In the genomic region with DNA sequence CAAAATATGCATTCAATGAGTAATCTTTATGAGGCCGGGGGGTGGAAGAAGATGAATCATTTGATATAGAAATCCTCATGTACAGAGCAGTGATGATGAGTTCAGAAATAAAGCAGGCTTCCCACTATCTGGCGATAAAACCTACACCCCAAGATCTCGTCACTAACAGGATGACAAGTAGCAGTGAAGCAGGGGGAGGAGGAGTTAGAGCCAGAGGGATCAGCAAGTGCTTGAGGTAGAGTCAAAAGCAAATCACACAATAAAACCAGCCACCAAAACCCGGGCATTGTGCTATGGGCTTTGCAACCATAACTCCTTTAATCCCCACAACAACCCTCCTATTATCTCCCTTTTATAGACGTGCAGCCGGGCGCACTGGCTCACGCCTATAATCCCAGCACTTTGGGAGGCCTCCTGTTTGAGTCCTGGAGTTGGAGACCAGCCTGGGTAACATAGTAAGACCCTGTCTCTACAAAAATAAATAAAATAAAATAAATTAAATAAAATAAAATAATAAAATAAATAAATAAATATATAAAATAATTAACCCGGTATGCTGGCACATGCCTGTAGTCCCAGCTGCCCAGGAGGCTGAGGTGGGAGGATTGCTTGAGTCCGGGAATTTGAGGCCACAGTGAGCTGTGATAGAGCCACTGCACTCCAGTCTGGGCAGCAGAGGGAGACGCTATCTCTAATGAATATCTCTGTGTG, we compare ENCODE assay signal across 22 cellular contexts. TPM values are rescaled to one million over a fixed set of nuclear protein-coding genes. Genes with fewer than 3 reads are reported as not detected.
A peak's percentile ranks its signal among the peaks of the same experiment; 100 is the strongest.
DNase-seq lines count a peak whose midpoint lies in the region; ATAC-seq and TF ChIP-seq lines count a peak whose summit lies in the region.
"Had no signal": no experiment of that assay in that cellular context is flagged by ENCODE, and none has a peak within 500 bp of the region (broad histone marks: within the 10 kb centered on the region; RNA-seq: fewer than 3 reads in every experiment).

No MANE protein-coding gene starts in this region.

- H3K27me3 Mint-ChIP-seq in activated naive CD4-positive, alpha-beta T cell treated with anti-CD3 and anti-CD28 coated beads, Interleukin-2, amount 50 U/mL, for 24 hours = no peaks in the 10 kb centered on the region
- H3K27me3 Mint-ChIP-seq: T-helper 17 cell had no signal

- H3K9me3 ChIP-seq in IMR-90 (ENCODE audit: control insufficient read depth, insufficient read depth, low read length) = no peaks in the 10 kb centered on the region
- H3K9me3 ChIP-seq: adrenal gland, left ventricle myocardium inferior, testis had no signal

- H3K9me3 Mint-ChIP-seq in activated naive CD4-positive, alpha-beta T cell treated with anti-CD3 and anti-CD28 coated beads, Interleukin-2, amount 50 U/mL, for 24 hours = no peaks in the 10 kb centered on the region
- H3K9me3 Mint-ChIP-seq: activated T-helper 1 cell treated with anti-CD3 and anti-CD28 coated beads, Interleukin-12 subunit alpha, Interleukin-12 subunit beta, Interleukin-2, Interleukin-4 antibody, amounts not matched to agents 30 ng/mL and 10 ng/mL and 1 ng/mL, durations not matched to agents 14 hours and 24 hours and 36 hours; CD8-positive, alpha-beta memory T cell had no signal

- peaks cover 42% of the 10 kb centered on the region for H3K4me1 Mint-ChIP-seq in activated naive CD4-positive, alpha-beta T cell treated with anti-CD3 and anti-CD28 coated beads, Interleukin-2, amount 50 U/mL, for 24 hours

- in situ Hi-C loops in IMR-90 (cut with MboI; ENCODE audit: low sequenced_read_pairs) (no loop called here), brain microvascular endothelial cell (cut with HindIII; ENCODE audit: low pct_ligation_motif_present, low sequenced_read_pairs) (loop anchor here (25.0 kb wide), 1 partner anchor 159 kb away; no protein-coding TSS in a partner anchor)

- H3K4me1 ChIP-seq in IMR-90 (ENCODE audit: control insufficient read depth, insufficient read depth, low read length) = peaks cover 7% of the 10 kb centered on the region

- H4K8ac ChIP-seq in IMR-90 (ENCODE audit: low read depth in 2 of 2, low read length in 2 of 2) = no peak overlapping the region; a peak in 1 of 4 replicates

- H2BK15ac ChIP-seq in IMR-90 (ENCODE audit: low read depth, low read length) = no peak overlapping the region

- no peak overlapping the region for H3K4me3 Mint-ChIP-seq in activated naive CD4-positive, alpha-beta T cell treated with anti-CD3 and anti-CD28 coated beads, Interleukin-2, amount 50 U/mL, for 24 hours
- H3K4me3 Mint-ChIP-seq: activated T-helper 1 cell treated with anti-CD3 and anti-CD28 coated beads, Interleukin-12 subunit alpha, Interleukin-12 subunit beta, Interleukin-2, Interleukin-4 antibody, amounts not matched to agents 30 ng/mL and 10 ng/mL and 1 ng/mL, durations not matched to agents 14 hours and 24 hours and 36 hours; CD8-positive, alpha-beta memory T cell; T-helper 17 cell had no signal

- peak overlapping the region; percentile 66 for H3K27ac Mint-ChIP-seq in activated naive CD4-positive, alpha-beta T cell treated with anti-CD3 and anti-CD28 coated beads, Interleukin-2, amount 50 U/mL, for 24 hours
- H3K27ac Mint-ChIP-seq: activated T-helper 1 cell treated with anti-CD3 and anti-CD28 coated beads, Interleukin-12 subunit alpha, Interleukin-12 subunit beta, Interleukin-2, Interleukin-4 antibody, amounts not matched to agents 30 ng/mL and 10 ng/mL and 1 ng/mL, durations not matched to agents 14 hours and 24 hours and 36 hours; T-helper 17 cell had no signal

- peak overlapping the region; percentile 46; the same call in 1 of the 2 replicates for H3K14ac ChIP-seq in IMR-90 (replicated peaks; ENCODE audit: low read depth, low read length)

- BruUV-seq in IMR-90 (replicated peaks; lab: Mats Ljungman, UMichigan) = no TSS peak

- no peak for TF ChIP-seq CTCF in IMR-90 (conservative IDR thresholded peaks at IDR 0.05; ENCODE audit: low read depth, low read length)
- no peak for TF ChIP-seq CTCF in brain microvascular endothelial cell (IDR thresholded peaks at IDR 0.05; ENCODE audit: low read depth, low read length, missing control alignments)

- H3K27ac ChIP-seq in IMR-90 (ENCODE audit: insufficient read depth, low read length) = no peak overlapping the region
- no peak overlapping the region for H3K27ac ChIP-seq in brain microvascular endothelial cell
- H3K27ac ChIP-seq: adrenal gland, KMS-11, left ventricle myocardium inferior, testis, VCaP had no signal

- H4K91ac ChIP-seq in IMR-90 (ENCODE audit: insufficient read depth, low read depth, low read length) = no peak overlapping the region

- H2AK5ac ChIP-seq in IMR-90 (ENCODE audit: low read depth, low read length) = no peak overlapping the region

- no peak overlapping the region for H3K9ac ChIP-seq in IMR-90 (ENCODE audit: low read depth, low read length)
- H3K9ac ChIP-seq: KMS-11 had no signal

- H3K23ac ChIP-seq in IMR-90 (ENCODE audit: low read depth, low read length) = 0 out of 2 replicates have a peak overlapping the region, but pooled peaks have one; percentile 48

- no peak overlapping the region for H4K5ac ChIP-seq in IMR-90 (ENCODE audit: low read depth, low read length)

- H2BK5ac ChIP-seq in IMR-90 (ENCODE audit: low read depth, low read length, poor library complexity, severe bottlenecking) = no peak overlapping the region

- ATAC-seq in IMR-90 (ENCODE audit: low read depth) = peak; percentile 4; the same call in 1 of the 2 replicates
- ATAC-seq: T-helper 17 cell had no signal

- TF ChIP-seq RAD21 in IMR-90 (IDR thresholded peaks at IDR 0.05; ENCODE audit: low read length) = no peak

- peaks cover 7% of the 10 kb centered on the region; the same call in 1 of the 2 replicates for H3K36me3 ChIP-seq in IMR-90 (ENCODE audit: control insufficient read depth, insufficient read depth, low read length)
- no peaks in the 10 kb centered on the region for H3K36me3 ChIP-seq in brain microvascular endothelial cell (replicated peaks)
- H3K36me3 ChIP-seq: adrenal gland had no signal

- 93% methylated on average over 2 of the region's 11 CpGs; no CpG with 5 or more reads in 1 of the 2 experiments for WGBS in IMR-90 (ENCODE audit: extremely low coverage in 2 of 2, insufficient read length in 1 of 2), 2 experiments

- CTCF ChIA-PET in IMR-90 (lab: Yijun Ruan, JAX) = no interaction called here

- H3K4me3 ChIP-seq in IMR-90 (ENCODE audit: insufficient read depth, low read depth, low read length) (no peak overlapping the region), brain microvascular endothelial cell (ENCODE audit: low read depth, low read length) (no peak overlapping the region)
- H3K4me3 ChIP-seq: adrenal gland, left ventricle myocardium inferior, testis had no signal

- peak overlapping the region; percentile 75; the same call in 1 of the 2 replicates for H2BK120ac ChIP-seq in IMR-90 (ENCODE audit: low read depth, low read length)

- H4K20me1 ChIP-seq in IMR-90 (ENCODE audit: insufficient read depth, low read length) = no peaks in the 10 kb centered on the region

- H3K79me1 ChIP-seq in IMR-90 (ENCODE audit: low read depth in 1 of 2, low read length in 2 of 2) = no peaks in the 10 kb centered on the region

- H3K4me2 ChIP-seq in IMR-90 (ENCODE audit: low read depth, low read length) = peak overlapping the region; percentile 23; the same call in 1 of the 2 replicates
- H3K4me2 ChIP-seq: KMS-11 had no signal

- H3K4ac ChIP-seq in IMR-90 (ENCODE audit: low read depth, low read length) = 0 out of 2 replicates have a peak overlapping the region, but pooled peaks have one; percentile 29

- no peak overlapping the region for H2AK9ac ChIP-seq in IMR-90 (replicated peaks; ENCODE audit: low read depth, low read length, poor library complexity)

- H3K36me3 Mint-ChIP-seq in activated naive CD4-positive, alpha-beta T cell treated with anti-CD3 and anti-CD28 coated beads, Interleukin-2, amount 50 U/mL, for 24 hours = no peaks in the 10 kb centered on the region

- H2BK20ac ChIP-seq in IMR-90 (ENCODE audit: low read depth, low read length) = no peak overlapping the region

- dilution Hi-C loops in IMR-90 (cut with HindIII; ENCODE audit: low sequenced_read_pairs, unreplicated experiment) = no loop called here

- H2AFZ ChIP-seq in IMR-90 (replicated peaks; ENCODE audit: low read length, poor library complexity) = no peak overlapping the region

- H3K56ac ChIP-seq in IMR-90 (ENCODE audit: extremely low read depth, insufficient read depth, low read length) = no peak overlapping the region

- H3K9me1 ChIP-seq in IMR-90 (ENCODE audit: insufficient read depth, low read length) = peaks cover 3% of the 10 kb centered on the region; the same call in 1 of the 2 replicates

- 0 out of 2 replicates have a peak overlapping the region, but pooled peaks have one; percentile 9 for H3K18ac ChIP-seq in IMR-90 (ENCODE audit: low read depth, low read length)

- POLR2A ChIA-PET in IMR-90 (lab: Charles Lee; ENCODE audit: unreplicated experiment) = no interaction called here

- TF ChIP-seq POLR2A in IMR-90 (IDR thresholded peaks at IDR 0.05; ENCODE audit: low read depth, low read length) = no peak

- intact Hi-C loops in IMR-90 (cut with micrococcal nuclease) = no loop called here
- intact Hi-C loops in posterior cingulate gyrus (cut with DNase I) = loop anchor here (5.0 kb wide), 1 partner anchor 926 kb away; no protein-coding TSS in a partner anchor

- H3K27me3 ChIP-seq in IMR-90 (ENCODE audit: control insufficient read depth, insufficient read depth, low read length) (no peaks in the 10 kb centered on the region), brain microvascular endothelial cell (replicated peaks) (no peaks in the 10 kb centered on the region)
- H3K27me3 ChIP-seq: adrenal gland, testis had no signal

- no peak for DNase-seq in activated naive CD4-positive, alpha-beta T cell (lab: John Stamatoyannopoulos, UW)
- peak; percentile 77 for DNase-seq in IMR-90
- peak; percentile 68 for DNase-seq in brain microvascular endothelial cell
- DNase-seq in stimulated activated CD8-positive, alpha-beta memory T cell treated with anti-CD3 and anti-CD28 coated beads, Interleukin-4, amount 100 ng/mL, for 48 hours = peak; percentile 24
- DNase-seq in hepatic stellate cell (ENCODE audit: low spot score) = no peak
- no peak for DNase-seq in posterior cingulate gyrus
- DNase-seq in inferior parietal cortex (ENCODE audit: extremely low spot score) = no peak
- DNase-seq: activated CD8-positive, alpha-beta memory T cell treated with anti-CD3 and anti-CD28 coated beads for 24 hours; adrenal gland; CD8-positive, alpha-beta memory T cell; DMS79; erythroblast; left ventricle myocardium inferior; NCI-H2029 treated with DMSO at 0.1 percent for 48 hours; NCI-H526; SIG-M5; T-helper 17 cell; testis had no signal

TF ChIP-seq in IMR-90, 13 proteins besides CTCF, POLR2A, EP300 and RAD21 (continues in another document):
- TF ChIP-seq MAZ (IDR thresholded peaks at IDR 0.05; ENCODE audit: borderline replicate concordance, low read depth, low read length) (no peak), BHLHE40 (IDR thresholded peaks at IDR 0.05; ENCODE audit: low read depth, low read length) (no peak), FOS (IDR thresholded peaks at IDR 0.05; ENCODE audit: low read depth, low read length) (peak; percentile 41; the same call in 1 of the 2 replicates), RFX5 (IDR thresholded peaks at IDR 0.05; ENCODE audit: low read depth, low read length) (no peak)

RNA-seq across cellular contexts. Expression of a gene that starts 53.0 kb away (rescaled TPM):
- total RNA-seq in IMR-90 (2012; rRNA removed) = 4.4 and 5.0 TPM in 2 replicates
- 20.4 and 22.8 TPM in 2 replicates for polyA plus RNA-seq in IMR-90 (2012; rRNA removed)
- polyA plus RNA-seq in IMR-90 (2012; cell fraction: cytosol; rRNA removed) = 13.5 and 13.6 TPM in 2 replicates
- 68.7 and 105 TPM in 2 replicates for polyA plus RNA-seq in IMR-90 (2012; cell fraction: nucleus; rRNA removed; ENCODE audit: low replicate concordance)

Comparison
In these comparisons a context has a peak if more than half of its experiments do, and no peak if none do; other contexts are left out.
1. DNase-seq: peak in IMR-90 (single experiment), brain microvascular endothelial cell (single experiment) and stimulated activated CD8-positive, alpha-beta memory T cell treated with anti-CD3 and anti-CD28 coated beads, Interleukin-4, amount 100 ng/mL, for 48 hours (single experiment); none in activated naive CD4-positive, alpha-beta T cell (0 of 4), hepatic stellate cell (single experiment), posterior cingulate gyrus (0 of 10) and inferior parietal cortex (single experiment).